In genomic region chr10:79102056-79102874, GRCh38 we compare ENCODE assay signal across 8 cellular contexts. TPM values are rescaled to one million over a fixed set of nuclear protein-coding genes. Genes with fewer than 3 reads are reported as not detected.
A peak's percentile ranks its signal among the peaks of the same experiment; 100 is the strongest.
DNase-seq lines count a peak whose midpoint lies in the region; ATAC-seq and TF ChIP-seq lines count a peak whose summit lies in the region.

No MANE protein-coding gene starts in this region.

- H3K27me3 ChIP-seq in colonic mucosa, result no peaks in the 10 kb centered on the region

- ATAC-seq in HG03175 (IDR thresholded peaks at IDR 0.05; ENCODE audit: unreplicated experiment) (no peak), GM18498 (IDR thresholded peaks at IDR 0.05; ENCODE audit: unreplicated experiment) (no peak), GM21576 (IDR thresholded peaks at IDR 0.05; ENCODE audit: unreplicated experiment) (no peak)

- H3K27ac ChIP-seq in colonic mucosa, result peak overlapping the region; percentile 53
- H3K27ac ChIP-seq in urinary bladder (ENCODE audit: low read depth), result peak overlapping the region; percentile 65

- intact Hi-C loops in colonic mucosa (cut with DNase I), result no loop called here

- peak overlapping the region in 1 of 2 donors; percentile 60 for H3K9ac ChIP-seq in colonic mucosa (ENCODE audit: low read depth in 2 of 2, low read length in 2 of 2)

- H3K4me1 ChIP-seq in colonic mucosa, result peaks cover 30% of the 10 kb centered on the region
- no peaks in the 10 kb centered on the region for H3K4me1 ChIP-seq in urinary bladder (ENCODE audit: insufficient read depth)

- H3K36me3 ChIP-seq in colonic mucosa (no peaks in the 10 kb centered on the region), urinary bladder (ENCODE audit: insufficient read depth) (no peaks in the 10 kb centered on the region)

- no peaks in the 10 kb centered on the region for H3K9me3 ChIP-seq in colonic mucosa

- TF ChIP-seq CTCF in colonic mucosa (IDR thresholded peaks at IDR 0.05), result no peak

- DNase-seq in NCI-H748 (lab: John Stamatoyannopoulos, UW; ENCODE audit: unreplicated experiment) (peak; percentile 33), NCI-H748 treated with DMSO at 0.1 percent for 48 hours (lab: John Stamatoyannopoulos, UW) (no peak), colonic mucosa (peak; percentile 67), lung microvascular endothelial cell (ENCODE audit: low read depth in 2 of 2) (peak; percentile 27 to 29)

- 22% methylated on average over 16 of the region's 16 CpGs for WGBS in urinary bladder

- H3K4me3 ChIP-seq in colonic mucosa (no peak overlapping the region), urinary bladder (ENCODE audit: low read depth, low read length) (no peak overlapping the region)

RNA-seq across cellular contexts. Expression of gene ZMIZ1, which starts 33.5 kb away (rescaled TPM):
- total RNA-seq in colonic mucosa (10 to 100 TPM; 51.0 to 54.0 TPM), lung microvascular endothelial cell (9.4 and 14.7 TPM in 2 replicates), urinary bladder (30.2 TPM)
- 54.6 TPM for polyA plus RNA-seq in urinary bladder
